8 cellular contexts compared by ENCODE assay signal in genomic region chr1:155139895-155140629, GRCh38. TPM values are rescaled to one million over a fixed set of nuclear protein-coding genes. Genes with fewer than 3 reads are reported as not detected.
DNase-seq lines count a peak whose midpoint lies in the region; ATAC-seq and TF ChIP-seq lines count a peak whose summit lies in the region.

Gene DPM3, minus strand, starts transcription at chr1:155140531. Its CDS starts 291 bp downstream, at chr1:155140240.

- peak; percentile 69 for DNase-seq in DMS153 (lab: John Stamatoyannopoulos, UW)
- peak; percentile 35 for DNase-seq in SIG-M5 (lab: John Stamatoyannopoulos, UW)
- peak; percentile 79 for DNase-seq in activated effector memory CD4-positive, alpha-beta T cell treated with Interleukin-2 at 50 U/mL for 16 hours
- DNase-seq in fibroblast of the aortic adventitia (ENCODE audit: low read depth), result peak; percentile 74
- DNase-seq in nephron progenitor cell, result peak; percentile 88
- DNase-seq in stimulated activated naive CD8-positive, alpha-beta T cell treated with anti-CD3 and anti-CD28 coated beads, Interleukin-15, amount 100 ng/mL, for 72 hours, result peak; percentile 82 to 87

- no peaks in the 10 kb centered on the region for H3K9me3 Mint-ChIP-seq in nephron progenitor cell
- no peaks in the 10 kb centered on the region for H3K9me3 Mint-ChIP-seq in stimulated activated naive CD8-positive, alpha-beta T cell treated with anti-CD3 and anti-CD28 coated beads, Interleukin-15, amount 100 ng/mL, for 72 hours

- H3K27ac Mint-ChIP-seq in nephron progenitor cell, result peak within 1 kb of the TSS; percentile 72
- peak within 1 kb of the TSS; percentile 91 to 95 for H3K27ac Mint-ChIP-seq in stimulated activated naive CD8-positive, alpha-beta T cell treated with anti-CD3 and anti-CD28 coated beads, Interleukin-15, amount 100 ng/mL, for 72 hours

- TF ChIP-seq CTCF in Loucy (conservative IDR thresholded peaks at IDR 0.05; ENCODE audit: low read length), result no peak
- TF ChIP-seq CTCF in fibroblast of the aortic adventitia (IDR thresholded peaks at IDR 0.05; ENCODE audit: insufficient read depth, low read length), result no peak
- TF ChIP-seq CTCF in nephron progenitor cell (IDR thresholded peaks at IDR 0.05), result no peak

- H2AFZ ChIP-seq in Loucy (ENCODE audit: low read length), result peak within 1 kb of the TSS; percentile 99

- peak; percentile 57 for ATAC-seq in GM21825 (IDR thresholded peaks at IDR 0.05; ENCODE audit: unreplicated experiment)
- peak; percentile 82 for ATAC-seq in stimulated activated naive CD8-positive, alpha-beta T cell treated with anti-CD3 and anti-CD28 coated beads, Interleukin-15, amount 100 ng/mL, for 72 hours

- H3K36me3 ChIP-seq in Loucy (ENCODE audit: insufficient read depth, low read length), result no peaks in the 10 kb centered on the region

- peaks cover 16% of the 10 kb centered on the region for H3K36me3 Mint-ChIP-seq in nephron progenitor cell (ENCODE audit: low read depth)

- H3K4me1 ChIP-seq in Loucy (ENCODE audit: insufficient read depth, low read length, poor library complexity, severe bottlenecking), result peaks cover 20% of the 10 kb centered on the region

- H4K20me1 ChIP-seq in Loucy (ENCODE audit: insufficient read depth, low read length, poor library complexity, severe bottlenecking), result peaks cover 8% of the 10 kb centered on the region

- H3K9ac ChIP-seq in Loucy (ENCODE audit: low read depth, low read length, poor library complexity, severe bottlenecking), result peak within 1 kb of the TSS; percentile 88

- peak within 1 kb of the TSS; percentile 92 for H3K4me3 ChIP-seq in Loucy (ENCODE audit: low read length, poor library complexity, severe bottlenecking)
- H3K4me3 ChIP-seq in fibroblast of the aortic adventitia (ENCODE audit: low read depth, low read length), result peak within 1 kb of the TSS; percentile 99

- no peaks in the 10 kb centered on the region for H3K9me2 ChIP-seq in Loucy (replicated peaks; ENCODE audit: low read depth, low read length)

- H3K4me3 Mint-ChIP-seq in nephron progenitor cell, result peak within 1 kb of the TSS; percentile 94
- H3K4me3 Mint-ChIP-seq in stimulated activated naive CD8-positive, alpha-beta T cell treated with anti-CD3 and anti-CD28 coated beads, Interleukin-15, amount 100 ng/mL, for 72 hours, result peak within 1 kb of the TSS; percentile 92

- peaks cover 38% of the 10 kb centered on the region for H3K79me2 ChIP-seq in Loucy (ENCODE audit: insufficient read depth, low read length)

- H3F3A ChIP-seq in Loucy (ENCODE audit: low read depth), result no peaks in the 10 kb centered on the region

- no peaks in the 10 kb centered on the region for H3K9me3 ChIP-seq in Loucy (ENCODE audit: insufficient read depth, low read depth, low read length)

- no peaks in the 10 kb centered on the region for H3K27me3 ChIP-seq in Loucy (ENCODE audit: insufficient read depth, low read length, poor library complexity, severe bottlenecking)

- peaks cover 46% of the 10 kb centered on the region for H3K4me1 Mint-ChIP-seq in nephron progenitor cell
- peaks cover 30% of the 10 kb centered on the region for H3K4me1 Mint-ChIP-seq in stimulated activated naive CD8-positive, alpha-beta T cell treated with anti-CD3 and anti-CD28 coated beads, Interleukin-15, amount 100 ng/mL, for 72 hours

- peak within 1 kb of the TSS; percentile 92 for H3K4me2 ChIP-seq in Loucy (ENCODE audit: low read depth, low read length, poor library complexity, severe bottlenecking)

- peaks cover 19% of the 10 kb centered on the region for H3K27me3 Mint-ChIP-seq in nephron progenitor cell (ENCODE audit: low read depth, poor library complexity)
- H3K27me3 Mint-ChIP-seq in stimulated activated naive CD8-positive, alpha-beta T cell treated with anti-CD3 and anti-CD28 coated beads, Interleukin-15, amount 100 ng/mL, for 72 hours, result no peaks in the 10 kb centered on the region

RNA-seq across cellular contexts. Expression of gene DPM3, which starts in this region (rescaled TPM):
- total RNA-seq in fibroblast of the aortic adventitia (ENCODE audit: low replicate concordance), result 26.1 and 46.3 TPM in 2 replicates

Comparison
In these comparisons a context has a peak if more than half of its experiments do, and no peak if none do; other contexts are left out.
1. Peak in every context shown above with its lines: DNase-seq, ATAC-seq and H3K4me3 ChIP-seq.
2. DNase-seq: peak in every context shown above with its lines; median percentile 88 in nephron progenitor cell; 84 in stimulated activated naive CD8-positive, alpha-beta T cell treated with anti-CD3 and anti-CD28 coated beads, Interleukin-15, amount 100 ng/mL, for 72 hours; 79 in activated effector memory CD4-positive, alpha-beta T cell treated with Interleukin-2 at 50 U/mL for 16 hours; 74 in fibroblast of the aortic adventitia; 69 in DMS153; 35 in SIG-M5.